26 cellular contexts compared by ENCODE assay signal in genomic region chr20:59568509-59569024, GRCh38. TPM values are rescaled to one million over a fixed set of nuclear protein-coding genes. Genes with fewer than 3 reads are reported as not detected.
A peak's percentile ranks its signal among the peaks of the same experiment; 100 is the strongest.
DNase-seq lines count a peak whose midpoint lies in the region; FAIRE-seq and TF ChIP-seq lines count a peak whose summit lies in the region.
"Had no signal": no experiment of that assay in that cellular context is flagged by ENCODE, and none has a peak within 500 bp of the region (broad histone marks: within the 10 kb centered on the region; RNA-seq: fewer than 3 reads in every experiment).

No MANE protein-coding gene starts in this region.

- no peaks in the 10 kb centered on the region for H3K9me3 Mint-ChIP-seq in mesothelial cell of epicardium
- H3K9me3 Mint-ChIP-seq: CD4-positive, alpha-beta T cell; GM23338 had no signal

- no peak overlapping the region for H3K4me3 ChIP-seq in vagina
- H3K4me3 ChIP-seq: A549; BLaER1 treated with 17β-estradiol and CSF1 and Interleukin-3, amounts not matched to agents 10 nM and 100 nM; GM23338; HAP-1 had no signal

- H3K36me3 ChIP-seq in vagina = no peaks in the 10 kb centered on the region
- H3K36me3 ChIP-seq: BE2C; BLaER1 treated with 17β-estradiol and CSF1 and Interleukin-3, amounts not matched to agents 10 nM and 100 nM; HAP-1 had no signal

- H3K4me3 Mint-ChIP-seq in mesothelial cell of epicardium = no peak overlapping the region
- H3K4me3 Mint-ChIP-seq: CD14-positive monocyte; CD8-positive, alpha-beta memory T cell; GM23338 had no signal

- FAIRE-seq in HTR-8/SVneo (lab: Jason Lieb, UNC) = peak; percentile 31
- FAIRE-seq in RCC 7860 (lab: Jason Lieb, UNC) = no peak
- FAIRE-seq: A549, D721Med, GM12891, GM18507 had no signal

- intact Hi-C loops in vagina (cut with DNase I) = no loop called here

- no peaks in the 10 kb centered on the region for H3K36me3 Mint-ChIP-seq in mesothelial cell of epicardium
- H3K36me3 Mint-ChIP-seq: CD14-positive monocyte; CD8-positive, alpha-beta memory T cell had no signal

- peaks cover 4% of the 10 kb centered on the region for H3K4me1 Mint-ChIP-seq in mesothelial cell of epicardium

- no peak overlapping the region for H3K27ac Mint-ChIP-seq in mesothelial cell of epicardium
- H3K27ac Mint-ChIP-seq: CD14-positive monocyte; CD4-positive, alpha-beta T cell; GM23338 had no signal

- H3K27ac ChIP-seq in vagina = no peak overlapping the region
- H3K27ac ChIP-seq: A549; BLaER1 treated with 17β-estradiol and CSF1 and Interleukin-3, amounts not matched to agents 10 nM and 100 nM had no signal

- TF ChIP-seq CTCF in vagina (IDR thresholded peaks at IDR 0.05) = no peak
- no peak for TF ChIP-seq CTCF in mesothelial cell of epicardium (IDR thresholded peaks at IDR 0.05; ENCODE audit: unreplicated experiment)

- no peak for TF ChIP-seq POLR2A in vagina (IDR thresholded peaks at IDR 0.05)

- no peaks in the 10 kb centered on the region for H3K27me3 ChIP-seq in vagina
- H3K27me3 ChIP-seq: BE2C had no signal

- peaks cover 6% of the 10 kb centered on the region for H3K4me1 ChIP-seq in vagina
- H3K4me1 ChIP-seq: A549, BE2C, HAP-1 had no signal

- H3K9me3 ChIP-seq in vagina = no peaks in the 10 kb centered on the region
- H3K9me3 ChIP-seq: A549; BE2C; BLaER1 treated with 17β-estradiol and CSF1 and Interleukin-3, amounts not matched to agents 10 nM and 100 nM; HAP-1 had no signal

- no peak for DNase-seq in HTR-8/SVneo (ENCODE audit: insufficient read length, low spot score)
- peak; percentile 1 for DNase-seq in hepatic stellate cell (ENCODE audit: low spot score)
- peak; percentile 85 for DNase-seq in mesenteric fat pad (ENCODE audit: low spot score)
- DNase-seq in vagina (ENCODE audit: extremely low spot score in 2 of 2) = peak; percentile 55 to 70
- no peak for DNase-seq in mesothelial cell of epicardium (ENCODE audit: low spot score in 2 of 2, unreplicated experiment in 2 of 2)
- no peak for DNase-seq in DMS114 treated with DMSO at 0.1 percent for 48 hours (lab: John Stamatoyannopoulos, UW; ENCODE audit: unreplicated experiment)
- no peak for DNase-seq in RCC 7860 (ENCODE audit: low spot score)
- DNase-seq: 8988T; ACHN; AML-193; BE2C; CD4-positive, alpha-beta T cell; CD8-positive, alpha-beta memory T cell; DMS 273 treated with DMSO at 0.1 percent for 48 hours; DMS53; DMS79 treated with DMSO at 0.1 percent for 48 hours; GF-D8 had no signal

- peaks cover 42% of the 10 kb centered on the region for H3K27me3 Mint-ChIP-seq in mesothelial cell of epicardium (ENCODE audit: low read depth)

RNA-seq across cellular contexts. Expression of gene PHACTR3, which starts 35.8 kb away (rescaled TPM):
- total RNA-seq in mesenteric fat pad (1.8 TPM), vagina (8.3 TPM), mesothelial cell of epicardium (0.11 to 0.16 TPM (median 0.16 TPM) in 3 replicates)
- total RNA-seq: CD4-positive, alpha-beta T cell; CD8-positive, alpha-beta memory T cell; G401 had no signal

Comparison
In these comparisons a context has a peak if more than half of its experiments do, and no peak if none do; other contexts are left out.
1. DNase-seq: peak in hepatic stellate cell (single experiment), mesenteric fat pad (single experiment) and vagina (2 of 2); none in HTR-8/SVneo (single experiment), mesothelial cell of epicardium (0 of 2), DMS114 treated with DMSO at 0.1 percent for 48 hours (single experiment) and RCC 7860 (single experiment).